ENCODE assay signal across 13 cellular contexts in the genomic region with DNA sequence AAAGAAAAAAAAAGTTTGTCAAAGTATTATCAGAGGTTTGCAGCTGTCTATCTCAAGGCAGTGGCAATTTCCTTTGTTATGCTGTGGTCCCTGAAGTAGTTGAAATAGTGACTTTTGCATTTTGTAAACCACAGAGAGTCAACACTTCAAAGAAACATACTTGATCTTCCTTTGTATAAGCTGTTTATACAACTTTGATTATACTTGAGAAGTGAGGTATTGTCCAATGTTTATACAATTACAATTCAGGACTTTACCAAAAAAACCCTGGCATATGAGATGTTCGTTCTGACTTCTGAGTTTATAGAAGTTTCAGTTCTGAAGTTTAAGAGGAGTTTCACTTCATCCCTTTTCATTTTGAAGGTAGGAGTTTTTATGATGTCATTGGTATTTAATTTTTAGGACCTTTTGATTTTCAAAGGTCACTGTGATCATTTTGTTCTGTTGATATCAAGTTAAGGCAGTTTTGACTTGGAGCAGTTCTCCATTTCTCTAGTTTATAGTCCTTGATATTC. TPM values are rescaled to one million over a fixed set of nuclear protein-coding genes. Genes with fewer than 3 reads are reported as not detected.
A peak's percentile ranks its signal among the peaks of the same experiment; 100 is the strongest.
DNase-seq lines count a peak whose midpoint lies in the region; ATAC-seq and TF ChIP-seq lines count a peak whose summit lies in the region.
"Had no signal": no experiment of that assay in that cellular context is flagged by ENCODE, and none has a peak within 500 bp of the region (broad histone marks: within the 10 kb centered on the region; RNA-seq: fewer than 3 reads in every experiment).

No MANE protein-coding gene starts in this region.

- peaks cover 92% of the 10 kb centered on the region for H3K36me3 Mint-ChIP-seq in stimulated activated effector memory CD8-positive, alpha-beta T cell treated with anti-CD3 and anti-CD28 coated beads, Interleukin-12 subunit alpha, Interleukin-12 subunit beta, amount 100 ng/mL, for 72 hours
- H3K36me3 Mint-ChIP-seq in nephron progenitor cell (ENCODE audit: low read depth): peaks cover 27% of the 10 kb centered on the region

- DNase-seq in NCI-H2107 treated with DMSO at 0.1 percent for 48 hours (lab: John Stamatoyannopoulos, UW; ENCODE audit: unreplicated experiment) (peak; percentile 14), NCI-H2107 (lab: John Stamatoyannopoulos, UW) (no peak), Peyer's patch (no peak), dermis blood vessel endothelial cell (peak; percentile 32), NCI-H2171 (lab: John Stamatoyannopoulos, UW) (no peak), nephron progenitor cell (no peak)
- DNase-seq in stimulated activated effector memory CD8-positive, alpha-beta T cell treated with anti-CD3 and anti-CD28 coated beads, Interleukin-12 subunit alpha, Interleukin-12 subunit beta, amount 100 ng/mL, for 72 hours (ENCODE audit: low spot score in 2 of 2): no peak
- DNase-seq: activated gamma-delta T cell treated with Interleukin-2 at 50 U/mL for 16 hours, NCI-H526, SW 1271 had no signal

- H3K27ac Mint-ChIP-seq in stimulated activated effector memory CD8-positive, alpha-beta T cell treated with anti-CD3 and anti-CD28 coated beads, Interleukin-12 subunit alpha, Interleukin-12 subunit beta, amount 100 ng/mL, for 72 hours: peak overlapping the region; percentile 99
- H3K27ac Mint-ChIP-seq in nephron progenitor cell: no peak overlapping the region
- H3K27ac Mint-ChIP-seq: progenitor cell of endocrine pancreas had no signal

- peak overlapping the region; percentile 100 for H3K4me3 Mint-ChIP-seq in stimulated activated effector memory CD8-positive, alpha-beta T cell treated with anti-CD3 and anti-CD28 coated beads, Interleukin-12 subunit alpha, Interleukin-12 subunit beta, amount 100 ng/mL, for 72 hours
- H3K4me3 Mint-ChIP-seq in nephron progenitor cell: no peak overlapping the region

- no peaks in the 10 kb centered on the region for H3K27me3 ChIP-seq in Peyer's patch

- ATAC-seq in stimulated activated effector memory CD8-positive, alpha-beta T cell treated with anti-CD3 and anti-CD28 coated beads, Interleukin-12 subunit alpha, Interleukin-12 subunit beta, amount 100 ng/mL, for 72 hours: no peak
- ATAC-seq in HG03432 (IDR thresholded peaks at IDR 0.05; ENCODE audit: unreplicated experiment): no peak

- no peaks in the 10 kb centered on the region for H3K9me3 ChIP-seq in Peyer's patch

- H3K27ac ChIP-seq in Peyer's patch: peak overlapping the region; percentile 20 to 97 (median 66)
- H3K27ac ChIP-seq: epithelial cell of prostate had no signal

- H3K4me1 ChIP-seq in Peyer's patch: peaks cover 0 to 8% (median 2%) of the 10 kb centered on the region in 4 donors

- H3K9me3 Mint-ChIP-seq in stimulated activated effector memory CD8-positive, alpha-beta T cell treated with anti-CD3 and anti-CD28 coated beads, Interleukin-12 subunit alpha, Interleukin-12 subunit beta, amount 100 ng/mL, for 72 hours: no peaks in the 10 kb centered on the region
- H3K9me3 Mint-ChIP-seq in nephron progenitor cell: no peaks in the 10 kb centered on the region

- no peak for TF ChIP-seq POLR2A in Peyer's patch (IDR thresholded peaks at IDR 0.05)

- peak overlapping the region in 1 of 4 donors; percentile 5 for H3K4me3 ChIP-seq in Peyer's patch

- peaks cover 71% of the 10 kb centered on the region for H3K4me1 Mint-ChIP-seq in stimulated activated effector memory CD8-positive, alpha-beta T cell treated with anti-CD3 and anti-CD28 coated beads, Interleukin-12 subunit alpha, Interleukin-12 subunit beta, amount 100 ng/mL, for 72 hours
- peaks cover 36% of the 10 kb centered on the region for H3K4me1 Mint-ChIP-seq in nephron progenitor cell

- no peak for TF ChIP-seq CTCF in Peyer's patch (IDR thresholded peaks at IDR 0.05)
- no peak for TF ChIP-seq CTCF in nephron progenitor cell (IDR thresholded peaks at IDR 0.05)

- H3K36me3 ChIP-seq in Peyer's patch: peaks cover 0 to 34% (median 0%) of the 10 kb centered on the region in 3 donors

- H3K27me3 Mint-ChIP-seq in nephron progenitor cell (ENCODE audit: low read depth, poor library complexity): peaks cover 6% of the 10 kb centered on the region
- H3K27me3 Mint-ChIP-seq: progenitor cell of endocrine pancreas had no signal

RNA-seq across cellular contexts. Expression of gene STK4, which starts 4.0 kb away (rescaled TPM):
- total RNA-seq in Peyer's patch: 100 to 1,000 TPM in 1 of 4 donors, 10 to 100 TPM in 3; 27.7 to 128 (median 42.9) TPM
- 24.4 and 26.2 TPM in 2 replicates for total RNA-seq in dermis blood vessel endothelial cell

RNA-seq across cellular contexts. Expression of gene TOMM34, which starts 10.1 kb away (rescaled TPM):
- total RNA-seq in Peyer's patch: 10 to 100 TPM in 3 of 4 donors, 1 to 10 TPM in 1; 8.4 to 19.0 (median 12.2) TPM
- total RNA-seq in dermis blood vessel endothelial cell: 16.8 and 22.2 TPM in 2 replicates

Comparison
In these comparisons a context has a peak if more than half of its experiments do, and no peak if none do; other contexts are left out.
1. DNase-seq: peak in NCI-H2107 treated with DMSO at 0.1 percent for 48 hours (single experiment) and dermis blood vessel endothelial cell (single experiment); none in NCI-H2107 (single experiment), Peyer's patch (0 of 3), stimulated activated effector memory CD8-positive, alpha-beta T cell treated with anti-CD3 and anti-CD28 coated beads, Interleukin-12 subunit alpha, Interleukin-12 subunit beta, amount 100 ng/mL, for 72 hours (0 of 2), NCI-H2171 (single experiment) and nephron progenitor cell (single experiment).